ENCODE assay signal across 1 cellular context in the genomic region with DNA sequence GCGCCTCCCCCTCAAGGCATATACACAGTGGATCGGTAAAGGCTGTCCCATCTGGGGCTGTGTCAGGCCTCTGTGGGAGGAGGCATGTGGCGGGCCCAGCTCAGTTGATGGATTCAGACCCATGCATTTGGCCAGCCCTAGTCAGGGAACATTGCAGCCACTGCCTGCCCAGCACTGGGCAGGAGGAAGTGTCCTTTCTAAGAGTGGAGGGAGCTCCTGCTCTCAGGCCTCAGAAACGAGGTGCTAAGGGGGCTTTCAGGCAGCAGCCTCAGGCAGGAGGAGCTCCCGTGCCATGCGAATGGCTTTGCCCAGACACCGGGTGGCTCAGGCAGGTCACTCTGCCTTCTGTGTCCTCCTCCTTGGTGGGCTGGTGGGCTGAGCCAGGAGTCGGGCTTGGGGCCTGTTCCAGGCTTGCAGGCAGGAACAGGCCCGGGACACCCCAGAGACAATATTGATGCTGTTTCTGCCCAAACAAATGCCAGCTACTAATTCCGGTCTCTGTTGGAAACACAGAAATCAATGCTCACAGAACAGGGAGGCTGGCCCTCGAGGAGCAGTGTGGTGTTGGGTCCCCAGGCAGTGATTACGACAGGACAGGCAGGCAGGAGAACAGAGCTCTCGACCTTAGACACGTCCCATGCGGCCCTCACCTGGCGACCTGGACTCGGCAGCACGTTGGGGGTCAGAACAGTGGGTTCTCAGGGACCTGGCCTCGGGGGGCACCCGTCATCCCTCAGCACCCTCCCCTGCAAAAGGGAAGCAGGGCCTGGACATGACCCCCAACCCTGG.
TF ChIP-seq lines count a peak whose summit lies in the region.

No MANE protein-coding gene starts in this region.

TF ChIP-seq in K562, 482 proteins besides CTCF, POLR2A, EP300 and RAD21 (continued from another document and continues in another):
- TF ChIP-seq, protein P1, sequence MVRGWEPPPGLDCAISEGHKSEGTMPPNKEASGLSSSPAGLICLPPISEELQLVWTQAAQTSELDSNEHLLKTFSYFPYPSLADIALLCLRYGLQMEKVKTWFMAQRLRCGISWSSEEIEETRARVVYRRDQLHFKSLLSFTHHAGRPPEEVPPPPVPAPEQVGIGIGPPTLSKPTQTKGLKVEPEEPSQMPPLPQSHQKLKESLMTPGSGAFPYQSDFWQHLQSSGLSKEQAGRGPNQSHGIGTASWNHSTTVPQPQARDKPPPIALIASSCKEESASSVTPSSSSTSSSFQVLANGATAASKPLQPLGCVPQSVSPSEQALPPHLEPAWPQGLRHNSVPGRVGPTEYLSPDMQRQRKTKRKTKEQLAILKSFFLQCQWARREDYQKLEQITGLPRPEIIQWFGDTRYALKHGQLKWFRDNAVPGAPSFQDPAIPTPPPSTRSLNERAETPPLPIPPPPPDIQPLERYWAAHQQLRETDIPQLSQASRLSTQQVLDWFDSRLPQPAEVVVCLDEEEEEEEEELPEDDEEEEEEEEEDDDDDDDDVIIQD (CRISPR knock-in tag; IDR thresholded peaks at IDR 0.05), result no peak
- TF ChIP-seq TEAD1 (CRISPR knock-in tag; IDR thresholded peaks at IDR 0.05) (peak in 1 of 2 experiments; percentile 78; a peak in 1 of 4 replicates), E2F3 (CRISPR knock-in tag; IDR thresholded peaks at IDR 0.05) (no peak), TSC22D4 (tag; IDR thresholded peaks at IDR 0.05) (no peak), PHTF2 (CRISPR knock-in tag; IDR thresholded peaks at IDR 0.05) (no peak), ZNF766 (CRISPR knock-in tag; conservative IDR thresholded peaks at IDR 0.05) (no peak), BRCA1 (IDR thresholded peaks at IDR 0.05) (no peak), BRCA1 (CRISPR knock-in tag; IDR thresholded peaks at IDR 0.05) (0 out of 2 replicates have a peak, but pooled peaks have one; percentile 59), HINFP (tag; conservative IDR thresholded peaks at IDR 0.05; ENCODE audit: low read depth) (no peak), ZNF184 (CRISPR knock-in tag; IDR thresholded peaks at IDR 0.05) (no peak), U2AF2 (optimal IDR thresholded peaks at IDR 0.05; ENCODE audit: low read depth, low read length) (no peak), POLR2AphosphoS2 (IDR thresholded peaks at IDR 0.05; ENCODE audit: low read length) (no peak), NFE2L1 (tag; IDR thresholded peaks at IDR 0.05; ENCODE audit: borderline replicate concordance, low read depth) (no peak), SMC3 (conservative IDR thresholded peaks at IDR 0.05; ENCODE audit: insufficient read depth, low read depth, low read length) (peak; percentile 42; the same call in 1 of the 2 replicates), ZZZ3 (IDR thresholded peaks at IDR 0.05) (no peak), GATA2 (CRISPR knock-in tag; IDR thresholded peaks at IDR 0.05) (no peak), JUN (IDR thresholded peaks at IDR 0.05; ENCODE audit: borderline replicate concordance, low read depth, low read length) (no peak), JUN (CRISPR knock-in tag; IDR thresholded peaks at IDR 0.05; ENCODE audit: borderline replicate concordance) (peak; percentile 88; the same call in 1 of the 2 replicates), MED1 (CRISPR knock-in tag; IDR thresholded peaks at IDR 0.05; ENCODE audit: borderline replicate concordance) (no peak), ZBTB40 (IDR thresholded peaks at IDR 0.05) (no peak), ZBTB40 (CRISPR knock-in tag; IDR thresholded peaks at IDR 0.05) (no peak), SMAD3 (CRISPR knock-in tag; conservative IDR thresholded peaks at IDR 0.05) (no peak), MTF1 (CRISPR knock-in tag; IDR thresholded peaks at IDR 0.05; ENCODE audit: borderline replicate concordance) (no peak), HNRNPL (IDR thresholded peaks at IDR 0.05; ENCODE audit: low read depth, low read length) (no peak), RHOXF2B (CRISPR knock-in tag; conservative IDR thresholded peaks at IDR 0.05) (no peak), TCFL5 (CRISPR knock-in tag; conservative IDR thresholded peaks at IDR 0.05) (no peak), ZNF584 (CRISPR knock-in tag; IDR thresholded peaks at IDR 0.05; ENCODE audit: low read depth) (no peak), ZC3H8 (IDR thresholded peaks at IDR 0.05) (no peak), TOE1 (IDR thresholded peaks at IDR 0.05; ENCODE audit: borderline replicate concordance) (no peak), TOE1 (CRISPR knock-in tag; IDR thresholded peaks at IDR 0.05; ENCODE audit: borderline replicate concordance, low read depth) (no peak), CCAR2 (IDR thresholded peaks at IDR 0.05; ENCODE audit: low read depth, low read length) (no peak), SAFB (IDR thresholded peaks at IDR 0.05; ENCODE audit: borderline replicate concordance, low read depth, low read length) (no peak), FOXP4 (CRISPR knock-in tag; IDR thresholded peaks at IDR 0.05; ENCODE audit: borderline replicate concordance) (no peak), ZBTB17 (CRISPR knock-in tag; IDR thresholded peaks at IDR 0.05) (no peak), FOXM1 (IDR thresholded peaks at IDR 0.05; ENCODE audit: low read depth) (no peak), FOXM1 (CRISPR knock-in tag; IDR thresholded peaks at IDR 0.05; ENCODE audit: low read depth) (0 out of 2 replicates have a peak, but pooled peaks have one; percentile 6), ZNF316 (IDR thresholded peaks at IDR 0.05) (peak; percentile 36)
- TF ChIP-seq, protein P2, sequence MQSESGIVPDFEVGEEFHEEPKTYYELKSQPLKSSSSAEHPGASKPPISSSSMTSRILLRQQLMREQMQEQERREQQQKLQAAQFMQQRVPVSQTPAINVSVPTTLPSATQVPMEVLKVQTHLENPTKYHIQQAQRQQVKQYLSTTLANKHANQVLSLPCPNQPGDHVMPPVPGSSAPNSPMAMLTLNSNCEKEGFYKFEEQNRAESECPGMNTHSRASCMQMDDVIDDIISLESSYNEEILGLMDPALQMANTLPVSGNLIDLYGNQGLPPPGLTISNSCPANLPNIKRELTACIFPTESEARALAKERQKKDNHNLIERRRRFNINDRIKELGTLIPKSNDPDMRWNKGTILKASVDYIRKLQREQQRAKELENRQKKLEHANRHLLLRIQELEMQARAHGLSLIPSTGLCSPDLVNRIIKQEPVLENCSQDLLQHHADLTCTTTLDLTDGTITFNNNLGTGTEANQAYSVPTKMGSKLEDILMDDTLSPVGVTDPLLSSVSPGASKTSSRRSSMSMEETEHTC (IDR thresholded peaks at IDR 0.05), result no peak
- TF ChIP-seq, protein P3, sequence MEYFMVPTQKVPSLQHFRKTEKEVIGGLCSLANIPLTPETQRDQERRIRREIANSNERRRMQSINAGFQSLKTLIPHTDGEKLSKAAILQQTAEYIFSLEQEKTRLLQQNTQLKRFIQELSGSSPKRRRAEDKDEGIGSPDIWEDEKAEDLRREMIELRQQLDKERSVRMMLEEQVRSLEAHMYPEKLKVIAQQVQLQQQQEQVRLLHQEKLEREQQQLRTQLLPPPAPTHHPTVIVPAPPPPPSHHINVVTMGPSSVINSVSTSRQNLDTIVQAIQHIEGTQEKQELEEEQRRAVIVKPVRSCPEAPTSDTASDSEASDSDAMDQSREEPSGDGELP (CRISPR knock-in tag; IDR thresholded peaks at IDR 0.05; ENCODE audit: borderline replicate concordance), result peak; percentile 16; the same call in 1 of the 2 replicates
- TF ChIP-seq, protein P4, sequence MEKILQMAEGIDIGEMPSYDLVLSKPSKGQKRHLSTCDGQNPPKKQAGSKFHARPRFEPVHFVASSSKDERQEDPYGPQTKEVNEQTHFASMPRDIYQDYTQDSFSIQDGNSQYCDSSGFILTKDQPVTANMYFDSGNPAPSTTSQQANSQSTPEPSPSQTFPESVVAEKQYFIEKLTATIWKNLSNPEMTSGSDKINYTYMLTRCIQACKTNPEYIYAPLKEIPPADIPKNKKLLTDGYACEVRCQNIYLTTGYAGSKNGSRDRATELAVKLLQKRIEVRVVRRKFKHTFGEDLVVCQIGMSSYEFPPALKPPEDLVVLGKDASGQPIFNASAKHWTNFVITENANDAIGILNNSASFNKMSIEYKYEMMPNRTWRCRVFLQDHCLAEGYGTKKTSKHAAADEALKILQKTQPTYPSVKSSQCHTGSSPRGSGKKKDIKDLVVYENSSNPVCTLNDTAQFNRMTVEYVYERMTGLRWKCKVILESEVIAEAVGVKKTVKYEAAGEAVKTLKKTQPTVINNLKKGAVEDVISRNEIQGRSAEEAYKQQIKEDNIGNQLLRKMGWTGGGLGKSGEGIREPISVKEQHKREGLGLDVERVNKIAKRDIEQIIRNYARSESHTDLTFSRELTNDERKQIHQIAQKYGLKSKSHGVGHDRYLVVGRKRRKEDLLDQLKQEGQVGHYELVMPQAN (IDR thresholded peaks at IDR 0.05; ENCODE audit: borderline replicate concordance), result no peak
